Comparison of ENCODE assay signal across 21 cellular contexts in the genomic region with DNA sequence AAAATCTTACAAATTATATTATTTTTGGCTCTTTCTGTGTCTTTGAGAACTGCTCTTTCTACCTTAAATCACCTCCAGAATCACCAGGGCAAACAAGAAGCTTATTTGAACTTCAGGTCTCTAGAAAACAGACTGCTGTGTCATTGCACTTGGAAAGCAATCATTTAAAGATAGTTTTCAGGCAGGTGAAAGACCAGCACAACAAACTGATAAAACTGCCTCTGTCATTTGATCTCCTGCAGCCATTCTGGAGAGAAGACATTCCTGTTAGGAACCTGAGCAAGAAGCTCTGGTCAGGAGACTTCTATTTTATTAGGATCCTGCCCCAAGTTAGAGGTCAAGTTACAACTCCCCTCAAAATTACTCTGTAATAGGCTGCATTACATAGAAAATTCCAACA. TPM values are rescaled to one million over a fixed set of nuclear protein-coding genes. Genes with fewer than 3 reads are reported as not detected.
DNase-seq lines count a peak whose midpoint lies in the region; ATAC-seq, FAIRE-seq and TF ChIP-seq lines count a peak whose summit lies in the region.
"Had no signal": no experiment of that assay in that cellular context is flagged by ENCODE, and none has a peak within 500 bp of the region (broad histone marks: within the 10 kb centered on the region; RNA-seq: fewer than 3 reads in every experiment).

No MANE protein-coding gene starts in this region.

- H3K36me3 Mint-ChIP-seq in mesothelial cell of epicardium = no peaks in the 10 kb centered on the region
- H3K36me3 Mint-ChIP-seq: activated naive CD4-positive, alpha-beta T cell treated with anti-CD3 and anti-CD28 coated beads, Interleukin-2, amount 10 ng/mL, durations not matched to agents 7 days and 5 days; CD8-positive, alpha-beta T cell had no signal

- peaks cover 21% of the 10 kb centered on the region for H3K4me1 ChIP-seq in body of pancreas
- peaks cover 13 to 30% of the 10 kb centered on the region in 2 donors for H3K4me1 ChIP-seq in gastrocnemius medialis
- H3K4me1 ChIP-seq: lower lobe of right lung had no signal

- H3K27me3 ChIP-seq in body of pancreas = no peaks in the 10 kb centered on the region
- H3K27me3 ChIP-seq in gastrocnemius medialis = no peaks in the 10 kb centered on the region
- H3K27me3 ChIP-seq: neutrophil had no signal

- intact Hi-C loops in body of pancreas (cut with DNase I) (no loop called here), gastrocnemius medialis (cut with DNase I; ENCODE audit: low total_unique reads) (no loop called here)

- no peak overlapping the region for H3K4me3 ChIP-seq in body of pancreas
- no peak overlapping the region for H3K4me3 ChIP-seq in gastrocnemius medialis
- H3K4me3 ChIP-seq: lower lobe of right lung had no signal

- H3K27ac ChIP-seq in body of pancreas (peak overlapping the region in 1 of 4 donors; percentile 28), gastrocnemius medialis (peak overlapping the region; percentile 58 to 83 (median 70))
- H3K27ac ChIP-seq: lower lobe of right lung, neutrophil had no signal

- H3K4me3 Mint-ChIP-seq in mesothelial cell of epicardium = no peak overlapping the region
- H3K4me3 Mint-ChIP-seq: activated naive CD4-positive, alpha-beta T cell treated with anti-CD3 and anti-CD28 coated beads, Interleukin-2, amount 10 ng/mL, durations not matched to agents 7 days and 5 days; CD8-positive, alpha-beta T cell; stimulated activated naive CD8-positive, alpha-beta T cell treated with anti-CD3 and anti-CD28 coated beads, Interleukin-15, Interleukin-2, amounts not matched to agents 100 ng/mL and 50 ng/mL, for 24 hours had no signal

- TF ChIP-seq POLR2A in body of pancreas (IDR thresholded peaks at IDR 0.05) (no peak), gastrocnemius medialis (IDR thresholded peaks at IDR 0.05) (no peak)

- no peak for FAIRE-seq in frontal cortex (lab: Jason Lieb, UNC)
- FAIRE-seq: kidney had no signal

- H3K36me3 ChIP-seq in body of pancreas (replicated peaks in 1 of 2; ENCODE audit: insufficient read depth in 1 of 2, low read depth in 2 of 2) (no peaks in the 10 kb centered on the region), gastrocnemius medialis (no peaks in the 10 kb centered on the region)
- H3K36me3 ChIP-seq: lower lobe of right lung, neutrophil had no signal

- peak overlapping the region; percentile 88 for H3K27ac Mint-ChIP-seq in mesothelial cell of epicardium
- H3K27ac Mint-ChIP-seq: activated naive CD4-positive, alpha-beta T cell treated with anti-CD3 and anti-CD28 coated beads, Interleukin-2, amount 10 ng/mL, durations not matched to agents 7 days and 5 days; CD8-positive, alpha-beta T cell; stimulated activated naive CD8-positive, alpha-beta T cell treated with anti-CD3 and anti-CD28 coated beads, Interleukin-15, Interleukin-2, amounts not matched to agents 100 ng/mL and 50 ng/mL, for 24 hours had no signal

- TF ChIP-seq CTCF in body of pancreas (IDR thresholded peaks at IDR 0.05) (no peak), mesothelial cell of epicardium (IDR thresholded peaks at IDR 0.05; ENCODE audit: unreplicated experiment) (no peak), gastrocnemius medialis (IDR thresholded peaks at IDR 0.05 in 4 of 5, conservative IDR thresholded peaks at IDR 0.05 in 1 of 5) (no peak)

- no peaks in the 10 kb centered on the region for H3K27me3 Mint-ChIP-seq in mesothelial cell of epicardium (ENCODE audit: low read depth)
- H3K27me3 Mint-ChIP-seq: stimulated activated naive CD8-positive, alpha-beta T cell treated with anti-CD3 and anti-CD28 coated beads, Interleukin-15, Interleukin-2, amounts not matched to agents 100 ng/mL and 50 ng/mL, for 24 hours had no signal

- ATAC-seq in body of pancreas (peak; percentile 63), gastrocnemius medialis (peak; percentile 62 to 82)
- ATAC-seq: activated CD4-positive, CD25-positive, alpha-beta regulatory T cell treated with anti-CD3 and anti-CD28 coated beads, Interleukin-2, amount 50 U/mL, for 24 hours; CD8-positive, alpha-beta T cell; lower lobe of right lung; Panc1 had no signal

- H3K9me3 ChIP-seq in body of pancreas (no peaks in the 10 kb centered on the region), gastrocnemius medialis (no peaks in the 10 kb centered on the region)
- H3K9me3 ChIP-seq: lower lobe of right lung, neutrophil had no signal

- in situ Hi-C loops in gastrocnemius medialis (cut with MboI; ENCODE audit: low sequenced_read_pairs in 4 of 4) = no loop called here

- H3K9me3 Mint-ChIP-seq in mesothelial cell of epicardium = no peaks in the 10 kb centered on the region
- H3K9me3 Mint-ChIP-seq: activated naive CD4-positive, alpha-beta T cell treated with anti-CD3 and anti-CD28 coated beads, Interleukin-2, amount 10 ng/mL, durations not matched to agents 7 days and 5 days; CD8-positive, alpha-beta T cell; stimulated activated naive CD8-positive, alpha-beta T cell treated with anti-CD3 and anti-CD28 coated beads, Interleukin-15, Interleukin-2, amounts not matched to agents 100 ng/mL and 50 ng/mL, for 24 hours had no signal

- H3K4me1 Mint-ChIP-seq in mesothelial cell of epicardium = peaks cover 37% of the 10 kb centered on the region
- H3K4me1 Mint-ChIP-seq: activated naive CD4-positive, alpha-beta T cell treated with anti-CD3 and anti-CD28 coated beads, Interleukin-2, amount 10 ng/mL, durations not matched to agents 7 days and 5 days had no signal

- peak; percentile 5 for DNase-seq in NCI-H510A treated with DMSO at 0.1 percent for 48 hours (lab: John Stamatoyannopoulos, UW)
- DNase-seq in NCI-H510A (lab: John Stamatoyannopoulos, UW) = no peak
- DNase-seq in body of pancreas = no peak
- no peak for DNase-seq in mesothelial cell of epicardium (ENCODE audit: low spot score in 2 of 2, unreplicated experiment in 2 of 2)
- no peak for DNase-seq in gastrocnemius medialis
- no peak for DNase-seq in stimulated activated CD4-positive, alpha-beta T cell treated with anti-CD3 and anti-CD28 coated beads, Interleukin-2, amount 100 ng/mL, for 24 hours
- no peak for DNase-seq in frontal cortex (ENCODE audit: low spot score in 2 of 2)
- no peak for DNase-seq in GOT3 (lab: John Stamatoyannopoulos, UW)
- DNase-seq: activated CD4-positive, alpha-beta T cell treated with anti-CD3 and anti-CD28 coated beads, Interleukin-2, amount 50 U/mL, for 48 hours; activated naive CD4-positive, alpha-beta T cell treated with anti-CD3 and anti-CD28 coated beads, Interleukin-2, amount 10 ng/mL, durations not matched to agents 7 days and 5 days; CD8-positive, alpha-beta T cell; DMS79; HCEC 1CT; kidney; lower lobe of right lung; NCI-H1436 treated with DMSO at 0.1 percent for 48 hours; NCI-H446 treated with DMSO at 0.1 percent for 48 hours had no signal

RNA-seq across cellular contexts. Expression of a gene that starts 50.7 kb away (rescaled TPM):
- total RNA-seq in body of pancreas (1 to 10 TPM; 3.4 to 3.6 TPM), mesothelial cell of epicardium (8.6 to 10.0 TPM (median 9.7 TPM) in 3 replicates), gastrocnemius medialis (10 to 100 TPM; 11.6 to 14.0 (median 13.4) TPM), frontal cortex (12.6 TPM)
